ENCODE assay signal across 16 cellular contexts in the genomic region with DNA sequence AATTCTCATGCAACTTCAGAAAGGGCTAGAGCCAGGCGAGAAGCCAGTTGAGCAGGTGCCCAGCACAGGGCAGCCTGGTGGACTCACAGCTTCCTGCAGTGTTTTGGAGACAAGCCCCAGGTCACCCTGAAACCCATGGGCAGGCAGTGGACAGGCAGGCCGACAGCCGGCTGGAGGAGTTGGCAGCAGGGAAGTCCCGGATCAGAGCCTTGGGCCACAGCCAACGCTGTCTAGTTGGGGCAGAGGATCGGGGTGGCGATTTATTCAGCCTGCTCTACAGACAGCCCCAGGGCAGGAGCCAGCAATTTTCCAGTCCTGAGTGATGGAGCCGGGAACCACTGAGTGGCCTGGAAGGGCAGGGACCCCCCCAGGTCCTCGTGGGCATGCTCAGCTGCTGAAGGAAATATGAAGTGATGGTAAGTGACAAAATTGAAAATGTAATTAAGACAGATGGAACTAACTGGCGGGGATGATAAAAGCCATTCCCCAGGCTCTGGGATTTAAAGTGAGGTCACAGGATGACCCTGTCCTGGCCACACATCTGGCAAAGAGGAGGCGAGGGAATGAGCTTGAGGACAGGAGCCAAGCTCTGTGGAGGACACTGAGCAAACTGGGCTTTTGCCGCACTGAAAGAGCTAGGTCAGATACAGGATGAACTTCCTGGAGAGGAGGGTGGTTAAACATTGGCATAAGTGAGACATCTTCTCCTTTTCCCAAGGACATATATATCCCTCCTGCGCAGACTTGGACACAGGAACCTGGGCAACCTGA. TPM values are rescaled to one million over a fixed set of nuclear protein-coding genes. Genes with fewer than 3 reads are reported as not detected.
DNase-seq lines count a peak whose midpoint lies in the region; ATAC-seq and TF ChIP-seq lines count a peak whose summit lies in the region.
"Had no signal": no experiment of that assay in that cellular context is flagged by ENCODE, and none has a peak within 500 bp of the region (broad histone marks: within the 10 kb centered on the region; RNA-seq: fewer than 3 reads in every experiment).

No MANE protein-coding gene starts in this region.

- H3K9me3 ChIP-seq in thyroid gland (no peaks in the 10 kb centered on the region), T-helper 17 cell (ENCODE audit: control insufficient read depth, low read length, poor library complexity, severe bottlenecking) (no peaks in the 10 kb centered on the region), H9 (ENCODE audit: control insufficient read depth, low read depth, low read length) (no peaks in the 10 kb centered on the region)
- H3K9me3 ChIP-seq: colonic mucosa had no signal

- peaks cover 0 to 7% of the 10 kb centered on the region in 2 donors for H3K4me1 ChIP-seq in thyroid gland
- H3K4me1 ChIP-seq in H9 (ENCODE audit: insufficient read depth, low read length) = no peaks in the 10 kb centered on the region
- H3K4me1 ChIP-seq: colonic mucosa had no signal

- no peak for TF ChIP-seq POLR2A in thyroid gland (IDR thresholded peaks at IDR 0.05)

- H3K4me3 ChIP-seq in thyroid gland (replicated peaks in 1 of 3) = no peak overlapping the region
- H3K4me3 ChIP-seq: colonic mucosa had no signal

- H3K27me3 ChIP-seq in thyroid gland (no peaks in the 10 kb centered on the region), H9 (ENCODE audit: insufficient read depth, low read length) (no peaks in the 10 kb centered on the region)
- H3K27me3 ChIP-seq: colonic mucosa had no signal

- H3K14ac ChIP-seq in H9 (ENCODE audit: insufficient read depth, low read length) = no peak overlapping the region

- no peak overlapping the region for H2BK20ac ChIP-seq in H9 (ENCODE audit: low read depth, low read length, poor library complexity, severe bottlenecking)

- no peak overlapping the region for H3K56ac ChIP-seq in H9 (ENCODE audit: insufficient read length, low read depth, low read length)

- H2BK12ac ChIP-seq in H9 (ENCODE audit: insufficient read length, low read depth, low read length) = no peak overlapping the region

- H2AFZ ChIP-seq in H9 (ENCODE audit: low read length) = no peak overlapping the region

- no peak overlapping the region for H3K4me2 ChIP-seq in H9 (ENCODE audit: insufficient read depth, insufficient read length, low read length)

- no peaks in the 10 kb centered on the region for H4K20me1 ChIP-seq in H9 (ENCODE audit: control insufficient read depth, insufficient read depth, insufficient read length)

- no peaks in the 10 kb centered on the region; a peak in 1 of 5 replicates for H3K9me3 Mint-ChIP-seq in H9

- no peak overlapping the region for H3K4ac ChIP-seq in H9 (ENCODE audit: low read depth, low read length)

- H3K36me3 Mint-ChIP-seq in T-helper 17 cell (ENCODE audit: low read depth) (peaks cover 8% of the 10 kb centered on the region), H9 (ENCODE audit: insufficient read depth in 1 of 3, low read depth in 3 of 3) (no peaks in the 10 kb centered on the region; a peak in 1 of 7 replicates)
- H3K36me3 Mint-ChIP-seq: IgD-negative memory B cell had no signal

- no peak overlapping the region for H3K18ac ChIP-seq in H9 (ENCODE audit: insufficient read length, low read depth, low read length)

- H3K23me2 ChIP-seq in H9 (ENCODE audit: insufficient read length, low read depth, low read length, poor library complexity, severe bottlenecking) = no peaks in the 10 kb centered on the region

- H3K4me1 Mint-ChIP-seq in T-helper 17 cell (peaks cover 2% of the 10 kb centered on the region), H9 (peaks cover 15 to 17% of the 10 kb centered on the region in 2 experiments)
- H3K4me1 Mint-ChIP-seq: IgD-negative memory B cell had no signal

- H2AK5ac ChIP-seq in H9 (ENCODE audit: insufficient read length, low read length) = no peak overlapping the region

- no peaks in the 10 kb centered on the region for H3K79me1 ChIP-seq in H9 (ENCODE audit: insufficient read depth, low read depth, low read length, poor library complexity, severe bottlenecking)

- no peak overlapping the region for H4K5ac ChIP-seq in H9 (ENCODE audit: insufficient read length, low read depth, low read length)

- 31 to 46% methylated on average over 9 to 13 of the region's 13 CpGs for WGBS in thyroid gland, 2 donors
- no CpG with 5 or more reads among the region's 13 CpGs for WGBS in H9 (ENCODE audit: extremely low coverage, insufficient read length, low lambda C conversion rate)

- DNase-seq in NCI-H2196 (lab: John Stamatoyannopoulos, UW; ENCODE audit: unreplicated experiment) (peak; percentile 11), cerebellar nuclear complex (lab: John Stamatoyannopoulos, UW) (peak; percentile 86 to 94), left lobe of liver (ENCODE audit: low spot score) (peak; percentile 74), thyroid gland (peak; percentile 86 to 90), T-helper 17 cell (no peak), H9 (no peak), activated gamma-delta T cell treated with Interleukin-2 at 50 U/mL for 16 hours (no peak)
- DNase-seq: activated CD4-positive, alpha-beta T cell treated with anti-CD3 and anti-CD28 coated beads, Interleukin-2, amount 50 U/mL, for 4 hours; colonic mucosa; COR-L47; NCI-H1930; NK-92 treated with Interleukin-12 subunit alpha and Interleukin-12 subunit beta, amount 100 ng/mL, for 24 hours; stimulated activated naive CD4-positive, alpha-beta T cell had no signal

- TF ChIP-seq CTCF in thyroid gland (IDR thresholded peaks at IDR 0.05) = peak in 1 of 6 experiments; percentile 31
- no peak for TF ChIP-seq CTCF in H9 (conservative IDR thresholded peaks at IDR 0.05)

- no peak overlapping the region for H3K4me3 Mint-ChIP-seq in T-helper 17 cell
- H3K4me3 Mint-ChIP-seq in H9 = no peak overlapping the region
- H3K4me3 Mint-ChIP-seq: IgD-negative memory B cell had no signal

- intact Hi-C loops in thyroid gland (cut with DNase I) = no loop called here

- no peak overlapping the region for H2BK120ac ChIP-seq in H9 (ENCODE audit: low read depth, low read length, poor library complexity, severe bottlenecking)

- no peaks in the 10 kb centered on the region for H3K36me3 ChIP-seq in thyroid gland
- H3K36me3 ChIP-seq: colonic mucosa had no signal

- H4K8ac ChIP-seq in H9 (replicated peaks; ENCODE audit: insufficient read length, low read depth, low read length) = no peak overlapping the region

- H3K23ac ChIP-seq in H9 (ENCODE audit: insufficient read length, low read depth, low read length) = no peak overlapping the region

- no peak overlapping the region for H3K9ac ChIP-seq in H9 (ENCODE audit: extremely low read depth, insufficient read length, low read length)

- no peak overlapping the region for H4K91ac ChIP-seq in H9 (ENCODE audit: insufficient read length, low read depth, low read length)

- H2BK15ac ChIP-seq in H9 (ENCODE audit: low read depth, low read length) = no peak overlapping the region

- no peak overlapping the region for H3K27ac ChIP-seq in thyroid gland
- H3K27ac ChIP-seq in H9 (ENCODE audit: insufficient read length, low read depth, low read length) = no peak overlapping the region
- H3K27ac ChIP-seq: colonic mucosa had no signal

- H3T11ph ChIP-seq in H9 (ENCODE audit: low read length) = no peak overlapping the region

- H3K79me2 ChIP-seq in H9 (ENCODE audit: insufficient read depth, low read length) = no peaks in the 10 kb centered on the region

- H3K27me3 Mint-ChIP-seq in T-helper 17 cell (peaks cover 82% of the 10 kb centered on the region), H9 (ENCODE audit: low read depth) (peaks cover 23% of the 10 kb centered on the region)

- H2BK5ac ChIP-seq in H9 (ENCODE audit: insufficient read length, low read length) = no peak overlapping the region

- H3K27ac Mint-ChIP-seq in T-helper 17 cell (no peak overlapping the region), H9 (no peak overlapping the region)
- H3K27ac Mint-ChIP-seq: IgD-negative memory B cell had no signal

- ATAC-seq in left lobe of liver (peak; percentile 91), T-helper 17 cell (no peak)

RNA-seq across cellular contexts. Expression of a gene that starts 34.4 kb away (rescaled TPM):
- total RNA-seq in left lobe of liver (not detected), thyroid gland (not detected), T-helper 17 cell (not detected), H9 (2021) (not detected in 2 replicates)
- total RNA-seq: colonic mucosa, H1, kidney epithelial cell had no signal

Comparison
In these comparisons a context has a peak if more than half of its experiments do, and no peak if none do; other contexts are left out.
1. DNase-seq: peak in NCI-H2196 (single experiment), cerebellar nuclear complex (2 of 2), left lobe of liver (single experiment) and thyroid gland (2 of 2); none in T-helper 17 cell (0 of 3), H9 (single experiment) and activated gamma-delta T cell treated with Interleukin-2 at 50 U/mL for 16 hours (single experiment).